Comparison of ENCODE assay signal across 8 cellular contexts in genomic region chr19:7197169-7197759, GRCh38.
DNase-seq lines count a peak whose midpoint lies in the region; ATAC-seq and TF ChIP-seq lines count a peak whose summit lies in the region.

No MANE protein-coding gene starts in this region.

- no peaks in the 10 kb centered on the region for H3K9me3 Mint-ChIP-seq in natural killer cell
- H3K9me3 Mint-ChIP-seq in stimulated activated memory B cell treated with anti-CD40 and anti-IgM and Interleukin-4, amounts not matched to agents 10 μg/mL and 1 μg/mL and 100 μg/mL, for 72 hours = no peaks in the 10 kb centered on the region

- in situ Hi-C loops in Caki2 (cut with HindIII; ENCODE audit: low pct_unique_long_range_greater_than_20kb, low sequenced_read_pairs) = no loop called here

- TF ChIP-seq CTCF in RWPE2 (IDR thresholded peaks at IDR 0.05; ENCODE audit: poor library complexity, severe bottlenecking) (no peak), fibroblast of the aortic adventitia (IDR thresholded peaks at IDR 0.05; ENCODE audit: insufficient read depth, low read length) (no peak), natural killer cell (IDR thresholded peaks at IDR 0.05) (no peak)

- H3K27ac ChIP-seq in RWPE2 (ENCODE audit: poor library complexity, severe bottlenecking) = no peak overlapping the region

- DNase-seq in Caki2 (ENCODE audit: low read depth) (peak; percentile 91), HuH-7 (ENCODE audit: low spot score) (peak; percentile 62), RWPE2 (ENCODE audit: low spot score) (peak; percentile 88), fibroblast of the aortic adventitia (ENCODE audit: low read depth) (peak; percentile 96), natural killer cell (peak; percentile 84)
- peak; percentile 94 for DNase-seq in activated effector memory CD4-positive, alpha-beta T cell treated with anti-CD3 and anti-CD28 coated beads, Interleukin-2, amount 50 U/mL, for 16 hours

- peak overlapping the region; percentile 11 for H3K4me3 ChIP-seq in RWPE2 (ENCODE audit: severe bottlenecking)
- peak overlapping the region; percentile 49 for H3K4me3 ChIP-seq in fibroblast of the aortic adventitia (ENCODE audit: low read depth, low read length)

- H3K27ac Mint-ChIP-seq in natural killer cell = peak overlapping the region; percentile 92 to 96
- peak overlapping the region; percentile 93 for H3K27ac Mint-ChIP-seq in stimulated activated memory B cell treated with anti-CD40 and anti-IgM and Interleukin-4, amounts not matched to agents 10 μg/mL and 1 μg/mL and 100 μg/mL, for 72 hours

- H3K4me1 Mint-ChIP-seq in natural killer cell = peaks cover 23 to 34% of the 10 kb centered on the region in 2 donors
- H3K4me1 Mint-ChIP-seq in stimulated activated memory B cell treated with anti-CD40 and anti-IgM and Interleukin-4, amounts not matched to agents 10 μg/mL and 1 μg/mL and 100 μg/mL, for 72 hours = peaks cover 34% of the 10 kb centered on the region

- H3K36me3 Mint-ChIP-seq in natural killer cell = no peaks in the 10 kb centered on the region
- no peaks in the 10 kb centered on the region for H3K36me3 Mint-ChIP-seq in stimulated activated memory B cell treated with anti-CD40 and anti-IgM and Interleukin-4, amounts not matched to agents 10 μg/mL and 1 μg/mL and 100 μg/mL, for 72 hours

- intact Hi-C loops in natural killer cell (cut with micrococcal nuclease) = loop anchor here (1.0 to 5.0 kb wide), 3 partner anchors 11 to 1110 kb away; partner anchors contain the start of gene CD320

- H3K4me3 Mint-ChIP-seq in natural killer cell = peak overlapping the region; percentile 96
- peak overlapping the region; percentile 85 for H3K4me3 Mint-ChIP-seq in stimulated activated memory B cell treated with anti-CD40 and anti-IgM and Interleukin-4, amounts not matched to agents 10 μg/mL and 1 μg/mL and 100 μg/mL, for 72 hours

- no peaks in the 10 kb centered on the region for H3K36me3 ChIP-seq in RWPE2 (ENCODE audit: low read depth)

- H3K4me1 ChIP-seq in RWPE2 (ENCODE audit: insufficient read depth, poor library complexity, severe bottlenecking) = no peaks in the 10 kb centered on the region

- H3K27me3 Mint-ChIP-seq in natural killer cell (ENCODE audit: low read depth in 2 of 2) = peaks cover 0 to 3% of the 10 kb centered on the region in 2 donors
- H3K27me3 Mint-ChIP-seq in stimulated activated memory B cell treated with anti-CD40 and anti-IgM and Interleukin-4, amounts not matched to agents 10 μg/mL and 1 μg/mL and 100 μg/mL, for 72 hours = peaks cover 7% of the 10 kb centered on the region

- ATAC-seq in GM21515 (IDR thresholded peaks at IDR 0.05; ENCODE audit: unreplicated experiment) = peak; percentile 57
- peak; percentile 81 for ATAC-seq in RWPE2 (ENCODE audit: low read depth)
- ATAC-seq in natural killer cell = peak; percentile 63 to 81 (median 66)
- ATAC-seq in stimulated activated memory B cell treated with anti-CD40 and anti-IgM and Interleukin-4, amounts not matched to agents 10 μg/mL and 1 μg/mL and 100 μg/mL, for 72 hours = peak; percentile 86

- no peaks in the 10 kb centered on the region for H3K9me3 ChIP-seq in RWPE2 (ENCODE audit: severe bottlenecking)

- no peaks in the 10 kb centered on the region for H3K27me3 ChIP-seq in RWPE2 (ENCODE audit: insufficient read depth, poor library complexity, severe bottlenecking)
